ENCODE assay signal across 6 cellular contexts in the genomic region with DNA sequence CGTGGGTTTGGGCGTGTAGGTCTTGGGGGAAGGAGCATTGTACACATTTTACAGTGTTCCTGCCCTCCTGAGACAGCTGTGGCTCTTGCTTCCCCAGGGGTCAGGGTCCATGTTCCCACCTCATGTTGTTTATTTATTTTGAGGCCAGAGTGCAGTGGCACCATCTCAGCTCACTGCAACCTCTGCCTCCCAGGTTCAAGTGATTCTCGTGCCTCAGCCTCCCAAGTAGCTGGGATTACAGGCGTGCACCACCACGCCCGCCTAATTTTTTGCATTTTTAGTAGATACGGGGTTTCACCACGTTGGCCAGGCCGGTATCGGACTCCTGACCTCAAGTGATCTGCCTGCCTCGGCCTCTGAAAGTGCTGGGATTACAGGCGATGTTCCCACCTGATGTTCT. TPM values are rescaled to one million over a fixed set of nuclear protein-coding genes. Genes with fewer than 3 reads are reported as not detected.
"Had no signal": no experiment of that assay in that cellular context is flagged by ENCODE, and none has a peak within 500 bp of the region (broad histone marks: within the 10 kb centered on the region; RNA-seq: fewer than 3 reads in every experiment).

No MANE protein-coding gene starts in this region.

RNA-seq across cellular contexts. Expression of a gene that starts 2.0 kb away (rescaled TPM):
- total RNA-seq: gastrocnemius medialis, kidney, left ventricle myocardium superior, psoas muscle had no signal
- polyA plus RNA-seq: immature natural killer cell; naive thymus-derived CD4-positive, alpha-beta T cell had no signal
